Comparison of ENCODE assay signal across 25 cellular contexts in genomic region chr5:172550996-172551395, GRCh38.
"Had no signal": no experiment of that assay in that cellular context is flagged by ENCODE, and none has a peak within 500 bp of the region (broad histone marks: within the 10 kb centered on the region; RNA-seq: fewer than 3 reads in every experiment).

No MANE protein-coding gene starts in this region.

- DNase-seq: activated B cell treated with CpG ODN at 0.5 μM for 24 hours; activated CD4-positive, alpha-beta T cell treated with anti-CD3 and anti-CD28 coated beads for 1 hour; activated CD4-positive, alpha-beta T cell treated with anti-CD3 and anti-CD28 coated beads, Interleukin-2, amount 10 ng/mL, durations not matched to agents 24 days and 14 days; activated CD4-positive, alpha-beta T cell treated with anti-CD3 and anti-CD28 coated beads, Interleukin-2, amount 50 U/mL, for 48 hours; activated CD8-positive, alpha-beta memory T cell treated with anti-CD3 and anti-CD28 coated beads, Interleukin-2, amount 10 ng/mL, durations not matched to agents 7 days and 5 days; activated effector memory CD4-positive, alpha-beta T cell treated with Interleukin-2 at 50 U/mL for 16 hours; activated naive CD4-positive, alpha-beta T cell; activated T-cell treated with anti-CD3 and anti-CD28 coated beads, Interleukin-2, amount 50 U/mL, for 24 hours; central memory CD4-positive, alpha-beta T cell; MG63; MV-4-11; NCI-H1092 treated with DMSO at 0.1 percent for 48 hours; NCI-H1417 treated with DMSO at 0.1 percent for 48 hours; NCI-H1694; NCI-H2029; NCI-H510A treated with DMSO at 0.1 percent for 48 hours; NCI-H69; Peyer's patch; SHP77 treated with DMSO at 0.1 percent for 48 hours; T-helper 17 cell; T-helper 9 cell had no signal

- H3K27ac ChIP-seq: body of pancreas, Peyer's patch, RWPE1 had no signal

- H3K27ac Mint-ChIP-seq: activated B cell treated with CpG ODN at 0.5 μM for 24 hours; activated CD4-positive, alpha-beta T cell treated with anti-CD3 and anti-CD28 coated beads, Interleukin-2, amount 10 ng/mL, durations not matched to agents 24 days and 14 days; activated CD8-positive, alpha-beta memory T cell treated with anti-CD3 and anti-CD28 coated beads, Interleukin-2, amount 10 ng/mL, durations not matched to agents 7 days and 5 days; activated naive CD4-positive, alpha-beta T cell treated with anti-CD3 and anti-CD28 coated beads, Interleukin-2, amount 50 U/mL, for 24 hours; activated T-cell treated with anti-CD3 and anti-CD28 coated beads, Interleukin-2, amount 50 U/mL, for 24 hours; activated T-helper 1 cell treated with anti-CD3 and anti-CD28 coated beads, Interleukin-12 subunit alpha, Interleukin-12 subunit beta, Interleukin-2, Interleukin-4 antibody, amounts not matched to agents 30 ng/mL and 10 ng/mL and 1 ng/mL, durations not matched to agents 14 hours and 24 hours and 36 hours; T-helper 17 cell had no signal

- H3K4me3 ChIP-seq: body of pancreas, MG63, Peyer's patch had no signal

- ATAC-seq: activated CD8-positive, alpha-beta memory T cell treated with anti-CD3 and anti-CD28 coated beads, Interleukin-2, amount 10 ng/mL, durations not matched to agents 7 days and 5 days; body of pancreas; T-helper 17 cell had no signal

- H3K27me3 Mint-ChIP-seq: activated CD4-positive, alpha-beta T cell treated with anti-CD3 and anti-CD28 coated beads, Interleukin-2, amount 10 ng/mL, durations not matched to agents 24 days and 14 days; activated naive CD4-positive, alpha-beta T cell treated with anti-CD3 and anti-CD28 coated beads, Interleukin-2, amount 50 U/mL, for 24 hours had no signal

- H3K9me3 Mint-ChIP-seq: activated B cell treated with CpG ODN at 0.5 μM for 24 hours; activated CD4-positive, alpha-beta T cell treated with anti-CD3 and anti-CD28 coated beads, Interleukin-2, amount 10 ng/mL, durations not matched to agents 24 days and 14 days; activated naive CD4-positive, alpha-beta T cell treated with anti-CD3 and anti-CD28 coated beads, Interleukin-2, amount 50 U/mL, for 24 hours; activated T-cell treated with anti-CD3 and anti-CD28 coated beads, Interleukin-2, amount 50 U/mL, for 24 hours; activated T-helper 1 cell treated with anti-CD3 and anti-CD28 coated beads, Interleukin-12 subunit alpha, Interleukin-12 subunit beta, Interleukin-2, Interleukin-4 antibody, amounts not matched to agents 30 ng/mL and 10 ng/mL and 1 ng/mL, durations not matched to agents 14 hours and 24 hours and 36 hours had no signal

- H3K4me1 Mint-ChIP-seq: activated B cell treated with CpG ODN at 0.5 μM for 24 hours; activated CD4-positive, alpha-beta T cell treated with anti-CD3 and anti-CD28 coated beads, Interleukin-2, amount 10 ng/mL, durations not matched to agents 24 days and 14 days; activated CD8-positive, alpha-beta memory T cell treated with anti-CD3 and anti-CD28 coated beads, Interleukin-2, amount 10 ng/mL, durations not matched to agents 7 days and 5 days; activated naive CD4-positive, alpha-beta T cell treated with anti-CD3 and anti-CD28 coated beads, Interleukin-2, amount 50 U/mL, for 24 hours had no signal

- H3K4me1 ChIP-seq: body of pancreas had no signal

- H3K36me3 ChIP-seq: MG63, Peyer's patch had no signal

- H3K36me3 Mint-ChIP-seq: activated CD8-positive, alpha-beta memory T cell treated with anti-CD3 and anti-CD28 coated beads, Interleukin-2, amount 10 ng/mL, durations not matched to agents 7 days and 5 days; activated naive CD4-positive, alpha-beta T cell treated with anti-CD3 and anti-CD28 coated beads, Interleukin-2, amount 50 U/mL, for 24 hours had no signal

- H3K27me3 ChIP-seq: body of pancreas, Peyer's patch had no signal

- H3K4me3 Mint-ChIP-seq: activated B cell treated with CpG ODN at 0.5 μM for 24 hours; activated CD4-positive, alpha-beta T cell treated with anti-CD3 and anti-CD28 coated beads, Interleukin-2, amount 10 ng/mL, durations not matched to agents 24 days and 14 days; activated CD8-positive, alpha-beta memory T cell treated with anti-CD3 and anti-CD28 coated beads, Interleukin-2, amount 10 ng/mL, durations not matched to agents 7 days and 5 days; activated naive CD4-positive, alpha-beta T cell treated with anti-CD3 and anti-CD28 coated beads, Interleukin-2, amount 50 U/mL, for 24 hours; activated T-cell treated with anti-CD3 and anti-CD28 coated beads, Interleukin-2, amount 50 U/mL, for 24 hours; activated T-helper 1 cell treated with anti-CD3 and anti-CD28 coated beads, Interleukin-12 subunit alpha, Interleukin-12 subunit beta, Interleukin-2, Interleukin-4 antibody, amounts not matched to agents 30 ng/mL and 10 ng/mL and 1 ng/mL, durations not matched to agents 14 hours and 24 hours and 36 hours; T-helper 17 cell had no signal

- H3K9me3 ChIP-seq: body of pancreas, MG63, Peyer's patch had no signal
